ENCODE assay signal across 28 cellular contexts in genomic region chr6:63808576-63808975, GRCh38.
"Had no signal": no experiment of that assay in that cellular context is flagged by ENCODE, and none has a peak within 500 bp of the region (broad histone marks: within the 10 kb centered on the region; RNA-seq: fewer than 3 reads in every experiment).

No MANE protein-coding gene starts in this region.

- H3K4me1 ChIP-seq: colonic mucosa, prostate gland, right atrium auricular region, uterus had no signal

- H3K27ac ChIP-seq: colonic mucosa, esophagus muscularis mucosa, foreskin keratinocyte, gastroesophageal sphincter, heart left ventricle, hepatocyte, neural progenitor cell, prostate gland, right atrium auricular region, skin epidermis, suprapubic skin, transverse colon, upper lobe of right lung, uterus had no signal

- H3K79me2 ChIP-seq: hepatocyte had no signal

- H2AFZ ChIP-seq: hepatocyte, neural progenitor cell had no signal

- H3K9me3 ChIP-seq: colonic mucosa, esophagus muscularis mucosa, gastroesophageal sphincter, heart left ventricle, prostate gland, right atrium auricular region, suprapubic skin, transverse colon, upper lobe of right lung, uterus had no signal

- H3K27me3 ChIP-seq: colonic mucosa, esophagus muscularis mucosa, foreskin keratinocyte, gastroesophageal sphincter, heart left ventricle, hepatocyte, neural progenitor cell, right atrium auricular region, suprapubic skin, transverse colon, upper lobe of right lung, uterus had no signal

- DNase-seq: colonic mucosa; dermis blood vessel endothelial cell; effector memory CD4-positive, alpha-beta T cell; foreskin keratinocyte; heart left ventricle; kidney; naive thymus-derived CD4-positive, alpha-beta T cell; nucleus accumbens; stimulated activated CD4-positive, alpha-beta T cell treated with anti-CD3 and anti-CD28 coated beads, Interleukin-12 subunit alpha, Interleukin-12 subunit beta, amount 100 ng/mL, for 4 hours; stimulated activated CD4-positive, alpha-beta T cell treated with anti-CD3 and anti-CD28 coated beads, Interleukin-1b, Interleukin-23, amount 100 ng/mL, for 48 hours; stimulated activated CD4-positive, alpha-beta T cell treated with anti-CD3 and anti-CD28 coated beads, Interleukin-4, amount 100 ng/mL, for 1 hour; stimulated activated CD8-positive, alpha-beta memory T cell treated with anti-CD3 and anti-CD28 coated beads, Interleukin-4, amount 100 ng/mL, for 48 hours; stimulated activated naive CD4-positive, alpha-beta T cell; stimulated activated naive CD8-positive, alpha-beta T cell treated with anti-CD3 and anti-CD28 coated beads, Interleukin-15, amount 100 ng/mL, for 72 hours; transverse colon; upper lobe of right lung; uterus had no signal

- H3K36me3 ChIP-seq: colonic mucosa, esophagus muscularis mucosa, gastroesophageal sphincter, heart left ventricle, neural progenitor cell, prostate gland, right atrium auricular region, suprapubic skin, transverse colon, upper lobe of right lung, uterus had no signal

- H3K4me3 ChIP-seq: colonic mucosa, esophagus muscularis mucosa, gastroesophageal sphincter, heart left ventricle, hepatocyte, lung, neural progenitor cell, prostate gland, right atrium auricular region, skin epidermis, suprapubic skin, transverse colon, upper lobe of right lung, uterus had no signal

- H3K4me2 ChIP-seq: hepatocyte, neural progenitor cell had no signal

- H3K9ac ChIP-seq: neural progenitor cell had no signal

- ATAC-seq: foreskin keratinocyte; gastroesophageal sphincter; heart left ventricle; left lobe of liver; naive thymus-derived CD4-positive, alpha-beta T cell; sciatic nerve; stimulated activated naive CD8-positive, alpha-beta T cell treated with anti-CD3 and anti-CD28 coated beads, Interleukin-15, amount 100 ng/mL, for 72 hours; upper lobe of right lung had no signal
